Comparison of ENCODE assay signal across 13 cellular contexts in the genomic region with DNA sequence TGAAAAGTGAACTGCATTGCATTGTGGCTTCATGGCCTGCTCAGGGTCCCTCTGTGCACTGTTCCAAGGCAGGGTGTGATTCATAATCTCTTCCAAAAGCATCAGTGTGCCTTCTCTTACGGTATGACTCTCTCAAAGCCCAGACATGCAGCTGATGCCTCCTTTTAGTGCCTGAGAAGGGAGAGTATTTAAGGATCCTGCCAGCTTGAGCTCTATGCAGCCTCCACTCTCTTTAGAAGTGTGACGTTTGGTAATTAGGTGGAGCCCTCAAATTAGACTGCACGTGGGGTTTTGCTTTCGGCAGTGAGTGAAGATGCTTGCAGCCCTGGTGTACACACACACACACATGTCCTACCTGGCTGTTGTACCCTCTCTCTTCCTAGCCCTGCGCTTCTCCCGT. TPM values are rescaled to one million over a fixed set of nuclear protein-coding genes. Genes with fewer than 3 reads are reported as not detected.
A peak's percentile ranks its signal among the peaks of the same experiment; 100 is the strongest.
DNase-seq lines count a peak whose midpoint lies in the region; ATAC-seq lines count a peak whose summit lies in the region.
"Had no signal": no experiment of that assay in that cellular context is flagged by ENCODE, and none has a peak within 500 bp of the region (broad histone marks: within the 10 kb centered on the region; RNA-seq: fewer than 3 reads in every experiment).

No MANE protein-coding gene starts in this region.

- H4K20me1 ChIP-seq in Karpas-422 (ENCODE audit: insufficient read depth, low read depth, low read length): no peaks in the 10 kb centered on the region

- no peak overlapping the region; the same call in 1 of the 2 replicates for H3K4me3 ChIP-seq in Karpas-422 (ENCODE audit: low read length)
- H3K4me3 ChIP-seq: K562, uterus had no signal

- no peak overlapping the region for H3K27ac Mint-ChIP-seq in activated T-helper 17 cell treated with anti-CD3 and anti-CD28 coated beads, Interleukin-2, amount 50 U/mL, for 72 hours
- H3K27ac Mint-ChIP-seq in naive thymus-derived CD8-positive, alpha-beta T cell: peak overlapping the region; percentile 80 to 98 (median 94)

- peak overlapping the region; percentile 93 for H3K27ac ChIP-seq in Karpas-422 (ENCODE audit: low read length)
- H3K27ac ChIP-seq: foreskin keratinocyte, uterus had no signal

- H2AFZ ChIP-seq in Karpas-422 (ENCODE audit: low read length): no peak overlapping the region

- H3K4me3 Mint-ChIP-seq in activated T-helper 17 cell treated with anti-CD3 and anti-CD28 coated beads, Interleukin-2, amount 50 U/mL, for 72 hours: peak overlapping the region; percentile 98
- peak overlapping the region; percentile 86 to 97 (median 94) for H3K4me3 Mint-ChIP-seq in naive thymus-derived CD8-positive, alpha-beta T cell

- peak overlapping the region; percentile 56 for H3K4me2 ChIP-seq in Karpas-422 (ENCODE audit: low read depth, low read length, poor library complexity, severe bottlenecking)

- H3K36me3 Mint-ChIP-seq in activated T-helper 17 cell treated with anti-CD3 and anti-CD28 coated beads, Interleukin-2, amount 50 U/mL, for 72 hours (ENCODE audit: low read depth): peaks cover 16% of the 10 kb centered on the region
- peaks cover 0 to 11% (median 0%) of the 10 kb centered on the region in 3 donors for H3K36me3 Mint-ChIP-seq in naive thymus-derived CD8-positive, alpha-beta T cell

- no peaks in the 10 kb centered on the region for H3K9me2 ChIP-seq in Karpas-422 (replicated peaks; ENCODE audit: insufficient read depth, low read length)

- no peaks in the 10 kb centered on the region for H3K27me3 ChIP-seq in Karpas-422 (ENCODE audit: low read length)
- H3K27me3 ChIP-seq: foreskin keratinocyte, uterus had no signal

- ATAC-seq in activated T-helper 17 cell treated with anti-CD3 and anti-CD28 coated beads, Interleukin-2, amount 50 U/mL, for 72 hours (replicated peaks): no peak
- no peak for ATAC-seq in naive thymus-derived CD8-positive, alpha-beta T cell
- ATAC-seq in GM21423 (IDR thresholded peaks at IDR 0.05; ENCODE audit: unreplicated experiment) (no peak), HG03520 (IDR thresholded peaks at IDR 0.05; ENCODE audit: unreplicated experiment) (no peak)
- ATAC-seq: foreskin keratinocyte, K562, left cardiac atrium had no signal

- no peaks in the 10 kb centered on the region for H3K9me3 ChIP-seq in Karpas-422 (ENCODE audit: low read length)
- H3K9me3 ChIP-seq: uterus had no signal

- no peaks in the 10 kb centered on the region for H3K9me3 Mint-ChIP-seq in activated T-helper 17 cell treated with anti-CD3 and anti-CD28 coated beads, Interleukin-2, amount 50 U/mL, for 72 hours
- peaks cover 0 to 13% (median 3%) of the 10 kb centered on the region in 9 donors for H3K9me3 Mint-ChIP-seq in naive thymus-derived CD8-positive, alpha-beta T cell

- H3K9ac ChIP-seq in Karpas-422 (ENCODE audit: low read length): peak overlapping the region; percentile 59

- peaks cover 20% of the 10 kb centered on the region for H3K4me1 Mint-ChIP-seq in activated T-helper 17 cell treated with anti-CD3 and anti-CD28 coated beads, Interleukin-2, amount 50 U/mL, for 72 hours
- H3K4me1 Mint-ChIP-seq in naive thymus-derived CD8-positive, alpha-beta T cell: peaks cover 18 to 75% (median 45%) of the 10 kb centered on the region in 4 donors

- peaks cover 80% of the 10 kb centered on the region for H3K4me1 ChIP-seq in Karpas-422 (ENCODE audit: low read length)
- H3K4me1 ChIP-seq: uterus had no signal

- H3K79me2 ChIP-seq in Karpas-422 (ENCODE audit: low read length): peaks cover 25% of the 10 kb centered on the region

- POLR2A ChIA-PET in naive thymus-derived CD8-positive, alpha-beta T cell (lab: Charles Lee): interaction anchor here (0.6 to 6.0 kb wide), 3 partner anchors 22 to 106 kb away, joined by 3 to 62 read pairs (median 5); partner anchors contain the start of genes CEP104, DFFB and LRRC47

- peaks cover 6% of the 10 kb centered on the region; the same call in 1 of the 2 replicates for H3K36me3 ChIP-seq in Karpas-422 (ENCODE audit: insufficient read depth, low read length)
- H3K36me3 ChIP-seq: uterus had no signal

- peak; percentile 35 for DNase-seq in DMS79 treated with DMSO at 0.1 percent for 48 hours (lab: John Stamatoyannopoulos, UW)
- DNase-seq in DMS79 (lab: John Stamatoyannopoulos, UW): no peak
- peak; percentile 79 for DNase-seq in Karpas-422
- peak in 6 of 10 donors; percentile 17 to 53 (median 30) for DNase-seq in naive thymus-derived CD8-positive, alpha-beta T cell
- DNase-seq in NCI-H146 treated with DMSO at 0.1 percent for 48 hours (lab: John Stamatoyannopoulos, UW; ENCODE audit: unreplicated experiment): no peak
- DNase-seq: foreskin keratinocyte, left cardiac atrium, NCI-H446 treated with DMSO at 0.1 percent for 48 hours, uterus had no signal

- H3K27me3 Mint-ChIP-seq in activated T-helper 17 cell treated with anti-CD3 and anti-CD28 coated beads, Interleukin-2, amount 50 U/mL, for 72 hours: no peaks in the 10 kb centered on the region
- no peaks in the 10 kb centered on the region for H3K27me3 Mint-ChIP-seq in naive thymus-derived CD8-positive, alpha-beta T cell

RNA-seq across cellular contexts. Expression of gene C1orf174, which starts 2.5 kb away (rescaled TPM):
- 17.4 and 25.5 TPM in 2 replicates for total RNA-seq in Karpas-422 (2014; rRNA removed; shearing (Covaris generic); ENCODE audit: low replicate concordance)
- 10 to 100 TPM; 25.1 to 33.2 TPM for total RNA-seq in activated T-helper 17 cell treated with anti-CD3 and anti-CD28 coated beads, Interleukin-2, amount 50 U/mL, for 72 hours
- total RNA-seq in naive thymus-derived CD8-positive, alpha-beta T cell: 10 to 100 TPM; 27.7 to 29.9 TPM
- 10 to 100 TPM; 16.4 to 27.6 (median 17.9) TPM for polyA plus RNA-seq in naive thymus-derived CD8-positive, alpha-beta T cell

RNA-seq across cellular contexts. Expression of gene DFFB, which starts 45.3 kb away (rescaled TPM):
- 11.9 and 15.2 TPM in 2 replicates for total RNA-seq in Karpas-422 (2014; rRNA removed; shearing (Covaris generic); ENCODE audit: low replicate concordance)
- 10 to 100 TPM; 13.0 to 18.5 TPM for total RNA-seq in activated T-helper 17 cell treated with anti-CD3 and anti-CD28 coated beads, Interleukin-2, amount 50 U/mL, for 72 hours
- total RNA-seq in naive thymus-derived CD8-positive, alpha-beta T cell: 10 to 100 TPM; 20.6 to 21.1 TPM
- polyA plus RNA-seq in naive thymus-derived CD8-positive, alpha-beta T cell: 10 to 100 TPM in 1 of 3 donors, 1 to 10 TPM in 2; 8.5 to 12.5 (median 9.8) TPM

RNA-seq across cellular contexts. Expression of gene CEP104, which starts 45.5 kb away (rescaled TPM):
- 19.9 and 90.0 TPM in 2 replicates for total RNA-seq in Karpas-422 (2014; rRNA removed; shearing (Covaris generic); ENCODE audit: low replicate concordance)
- 10 to 100 TPM; 17.8 to 39.4 TPM for total RNA-seq in activated T-helper 17 cell treated with anti-CD3 and anti-CD28 coated beads, Interleukin-2, amount 50 U/mL, for 72 hours
- 10 to 100 TPM; 51.3 to 59.0 TPM for total RNA-seq in naive thymus-derived CD8-positive, alpha-beta T cell
- 10 to 100 TPM; 13.1 to 19.4 (median 18.4) TPM for polyA plus RNA-seq in naive thymus-derived CD8-positive, alpha-beta T cell

Comparison
In these comparisons a context has a peak if more than half of its experiments do, and no peak if none do; other contexts are left out.
1. DNase-seq: peak in DMS79 treated with DMSO at 0.1 percent for 48 hours (single experiment), Karpas-422 (single experiment) and naive thymus-derived CD8-positive, alpha-beta T cell (6 of 10); none in DMS79 (single experiment) and NCI-H146 treated with DMSO at 0.1 percent for 48 hours (single experiment).